Comparison of ENCODE assay signal across 2 cellular contexts in genomic region chr17:78273813-78274212, GRCh38.
TF ChIP-seq lines count a peak whose summit lies in the region.

No MANE protein-coding gene starts in this region.

TF ChIP-seq in GM12891, 5 proteins besides CTCF, POLR2A, EP300 and RAD21:
- no peak for TF ChIP-seq POLR2AphosphoS5 (IDR thresholded peaks at IDR 0.05; ENCODE audit: low read depth, low read length)
- TF ChIP-seq SPI1 (IDR thresholded peaks at IDR 0.05; ENCODE audit: low read depth, low read length): no peak
- TF ChIP-seq PAX5 (IDR thresholded peaks at IDR 0.05; ENCODE audit: insufficient read depth, low read length, severe bottlenecking): no peak
- TF ChIP-seq POU2F2 (IDR thresholded peaks at IDR 0.05; ENCODE audit: low read depth, low read length): no peak
- TF ChIP-seq TAF1 (IDR thresholded peaks at IDR 0.05; ENCODE audit: low read depth, low read length): no peak

TF ChIP-seq in H1, 55 proteins besides CTCF, POLR2A, EP300 and RAD21:
- TF ChIP-seq TBP (IDR thresholded peaks at IDR 0.05; ENCODE audit: low read depth, low read length): no peak
